In the genomic region with DNA sequence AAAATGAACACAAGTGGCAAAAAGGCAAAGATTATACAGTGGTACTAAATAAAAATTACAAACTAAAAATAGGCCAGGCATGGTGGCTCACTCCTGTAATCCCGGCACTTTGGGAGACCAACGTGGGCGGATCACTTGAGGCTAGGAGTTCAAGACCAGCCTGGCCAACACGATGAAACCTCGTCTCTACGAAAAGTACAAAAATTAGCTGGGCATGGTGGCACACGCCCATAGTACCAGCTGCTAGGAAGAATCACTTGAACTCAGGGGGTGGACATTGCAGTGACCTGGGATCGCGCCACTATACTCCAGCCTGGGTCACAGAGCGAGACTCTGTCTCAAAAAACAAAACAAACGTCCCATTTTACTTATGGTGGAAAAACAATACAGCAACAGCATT, we compare ENCODE assay signal across 11 cellular contexts. TPM values are rescaled to one million over a fixed set of nuclear protein-coding genes. Genes with fewer than 3 reads are reported as not detected.
"Had no signal": no experiment of that assay in that cellular context is flagged by ENCODE, and none has a peak within 500 bp of the region (broad histone marks: within the 10 kb centered on the region; RNA-seq: fewer than 3 reads in every experiment).

No MANE protein-coding gene starts in this region.

- H3K4me3 Mint-ChIP-seq: GM23338, H9, HFFc6 had no signal

- H3K9me3 ChIP-seq: HAP-1 had no signal

- FAIRE-seq: H1, H54 had no signal

- H3K4me1 ChIP-seq: HAP-1 had no signal

- H3K4me2 ChIP-seq: GM23338 had no signal

- ATAC-seq: GM23338, HCT116 had no signal

- H2AFZ ChIP-seq: GM23248, GM23338 had no signal

- H3K27ac Mint-ChIP-seq: GM23338, H9, HFFc6 had no signal

- DNase-seq: GM23248, GOT3, H7, H9, HCEC 1CT, HFFc6 had no signal

- H3K9me3 Mint-ChIP-seq: GM23338, H9 had no signal

- H3K4me3 ChIP-seq: GM23248, GM23338, HAP-1 had no signal

- H3K27ac ChIP-seq: GM23248 had no signal

- H3K9ac ChIP-seq: GM23248 had no signal

RNA-seq across cellular contexts. Expression of a gene that starts 36.0 kb away (rescaled TPM):
- total RNA-seq: GM23248, GM23338 had no signal
- polyA plus RNA-seq: GM23248, GM23338 had no signal
